22 cellular contexts compared by ENCODE assay signal in genomic region chr12:57203201-57203600, GRCh38. TPM values are rescaled to one million over a fixed set of nuclear protein-coding genes. Genes with fewer than 3 reads are reported as not detected.
"Had no signal": no experiment of that assay in that cellular context is flagged by ENCODE, and none has a peak within 500 bp of the region (broad histone marks: within the 10 kb centered on the region; RNA-seq: fewer than 3 reads in every experiment).

No MANE protein-coding gene starts in this region.

- DNase-seq: KBM-7, MG63, NCI-H1092, NCI-H1105 treated with DMSO at 0.1 percent for 48 hours, NCI-H1417 treated with DMSO at 0.1 percent for 48 hours, NCI-H146, NCI-H1694 treated with DMSO at 0.1 percent for 48 hours, NCI-H1930, NCI-H2081, NCI-H2107, NCI-H2227 treated with DMSO at 0.1 percent for 48 hours, NCI-H524, NCI-H526 treated with DMSO at 0.1 percent for 48 hours, NCI-H748 treated with DMSO at 0.1 percent for 48 hours, RPMI8226, SHP77, SK-N-SH had no signal

- H3K9me3 ChIP-seq: MG63, SK-N-SH had no signal

- H3K9ac ChIP-seq: SK-N-SH had no signal

- FAIRE-seq: RCC 7860 had no signal

- H3K4me2 ChIP-seq: SK-N-SH had no signal

- H3K27me3 ChIP-seq: MG63 had no signal

- H3K4me3 ChIP-seq: MG63 had no signal

RNA-seq across cellular contexts. Expression of gene STAC3, which starts 47.8 kb away (rescaled TPM):
- total RNA-seq: SK-MEL-5 had no signal

RNA-seq across cellular contexts. Expression of gene LRP1-AS, which starts 55.8 kb away (rescaled TPM):
- total RNA-seq: HT1080, LHCN-M2, NCI-H460, SK-MEL-5 had no signal
- polyA plus RNA-seq: SK-N-SH had no signal
